In the genomic region with DNA sequence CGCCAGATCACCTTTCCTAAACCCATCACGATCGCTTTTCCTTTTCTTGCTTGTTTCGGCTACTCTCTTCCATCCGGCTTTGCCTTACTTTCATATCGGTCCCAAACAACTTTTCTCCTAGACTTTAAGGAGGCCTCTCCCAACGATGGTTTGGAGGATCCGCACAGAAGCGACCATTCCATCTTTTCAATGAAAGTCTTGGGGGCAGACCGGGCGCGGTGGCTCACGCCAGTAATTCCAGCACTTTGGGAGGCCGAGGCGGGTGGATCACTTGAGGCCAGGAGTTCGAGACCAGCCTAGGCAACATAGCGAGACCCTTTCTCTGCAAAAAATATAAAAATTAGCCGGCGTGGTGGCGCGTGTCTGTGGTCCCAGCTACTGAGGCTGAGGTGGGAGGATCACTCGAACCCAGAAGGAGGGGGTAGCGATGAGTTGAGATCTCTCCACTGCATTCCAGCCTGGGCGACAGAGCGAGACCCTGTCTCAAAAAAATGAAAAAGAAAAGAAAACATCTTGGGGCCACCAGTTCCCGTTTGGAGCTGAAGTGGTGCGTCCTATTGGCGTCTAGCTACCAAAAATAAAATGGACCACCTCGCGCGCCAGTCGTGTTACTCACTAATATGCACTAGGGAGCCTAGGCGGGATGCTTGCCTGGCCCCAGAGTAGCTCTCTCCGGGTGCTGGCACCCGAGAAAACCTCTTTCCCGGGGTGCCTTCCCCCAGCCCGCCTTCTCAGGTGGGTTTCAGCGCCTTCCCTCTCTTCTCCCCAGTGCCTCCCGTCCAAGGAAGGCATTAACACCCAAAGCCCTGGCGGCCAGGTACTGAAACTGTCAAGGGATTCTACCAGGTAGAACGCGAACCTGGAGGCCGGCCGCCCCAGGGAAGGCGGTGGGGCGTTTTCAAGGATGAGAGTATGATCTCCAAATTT, we compare ENCODE assay signal across 8 cellular contexts. TPM values are rescaled to one million over a fixed set of nuclear protein-coding genes. Genes with fewer than 3 reads are reported as not detected.
A peak's percentile ranks its signal among the peaks of the same experiment; 100 is the strongest.
DNase-seq lines count a peak whose midpoint lies in the region; ATAC-seq and TF ChIP-seq lines count a peak whose summit lies in the region.

No MANE protein-coding gene starts in this region.

- H3K9ac ChIP-seq in mammary epithelial cell (ENCODE audit: insufficient read depth, low read length): peak overlapping the region; percentile 93

- CTCF ChIA-PET in mammary epithelial cell (lab: Charles Lee; ENCODE audit: low non-redundant PET): interaction anchor here (0.7 kb wide), 2 partner anchors 246 to 400 kb away, joined by 3 to 9 read pairs; no protein-coding TSS in a partner anchor

- peak overlapping the region; percentile 72 for H3K27ac ChIP-seq in VCaP
- peak overlapping the region; percentile 50 for H3K27ac ChIP-seq in mammary epithelial cell (ENCODE audit: insufficient read depth, low read depth, low read length)

- peak overlapping the region; percentile 93 for H3K4me2 ChIP-seq in mammary epithelial cell (ENCODE audit: insufficient read depth, low read depth, low read length)

- H3K79me2 ChIP-seq in mammary epithelial cell (ENCODE audit: insufficient read depth, low read length): peaks cover 39% of the 10 kb centered on the region

- H2AFZ ChIP-seq in mammary epithelial cell (ENCODE audit: low read depth, low read length): peak overlapping the region; percentile 99

- H3K4me1 ChIP-seq in mammary epithelial cell (ENCODE audit: insufficient read depth, low read length): peaks cover 4% of the 10 kb centered on the region

- no peaks in the 10 kb centered on the region for H3K9me3 ChIP-seq in mammary epithelial cell (replicated peaks; ENCODE audit: insufficient read depth, low read length)

- no peaks in the 10 kb centered on the region for H3K27me3 ChIP-seq in mammary epithelial cell (ENCODE audit: insufficient read depth, low read length)

- DNase-seq in AG20443 (ENCODE audit: low spot score): peak; percentile 39
- DNase-seq in KBM-7: peak; percentile 47
- DNase-seq in mammary epithelial cell: peak; percentile 62
- peak; percentile 71 for DNase-seq in left kidney (ENCODE audit: low read depth, low spot score)
- DNase-seq in stimulated activated CD4-positive, alpha-beta T cell treated with anti-CD3 and anti-CD28 coated beads, Interleukin-4, amount 100 ng/mL, for 24 hours: peak; percentile 51
- DNase-seq in NCI-H524 treated with DMSO at 0.1 percent for 48 hours (lab: John Stamatoyannopoulos, UW): no peak

- BruUV-seq in mammary epithelial cell (replicated peaks; lab: Mats Ljungman, UMichigan): TSS peak; percentile 85

- in situ Hi-C loops in KBM-7 (cut with MboI; ENCODE audit: low pct_unique_long_range_greater_than_20kb, low sequenced_read_pairs): no loop called here
- in situ Hi-C loops in mammary epithelial cell (cut with MboI; ENCODE audit: low sequenced_read_pairs in 2 of 2): loop anchor here in 1 of 2 donors (10.0 kb wide), 1 partner anchor 70 kb away; the partner anchor contains the start of gene SCAMP1

- intact Hi-C loops in mammary epithelial cell (cut with micrococcal nuclease): loop anchor here (2.0 to 5.0 kb wide), 3 partner anchors 26 to 428 kb away; no protein-coding TSS in a partner anchor

- no peaks in the 10 kb centered on the region for H3K36me3 ChIP-seq in mammary epithelial cell (ENCODE audit: insufficient read depth, low read length)

- TF ChIP-seq CTCF in VCaP (conservative IDR thresholded peaks at IDR 0.05) (peak; percentile 54), mammary epithelial cell (conservative IDR thresholded peaks at IDR 0.05 in 1 of 2, IDR thresholded peaks at IDR 0.05 in 1 of 2; ENCODE audit: extremely low read depth in 1 of 2, insufficient read depth in 1 of 2, low read depth in 1 of 2, low read length in 2 of 2) (peak; percentile 38 to 70)

- H4K20me1 ChIP-seq in mammary epithelial cell (ENCODE audit: insufficient read depth, low read length): no peaks in the 10 kb centered on the region

- dilution Hi-C loops in mammary epithelial cell (cut with HindIII; ENCODE audit: low sequenced_read_pairs): no loop called here

- H3K4me3 ChIP-seq in mammary epithelial cell (replicated peaks in 1 of 3; ENCODE audit: insufficient read depth in 1 of 3, low read depth in 2 of 3, low read length in 3 of 3): peak overlapping the region; percentile 90 to 99 (median 91)

- peak; percentile 34 for ATAC-seq in GM19035 (IDR thresholded peaks at IDR 0.05; ENCODE audit: unreplicated experiment)

- WGBS in mammary epithelial cell (ENCODE audit: low coverage, missing lambda C conversion rate): 2% methylated on average over 34 of the region's 46 CpGs

RNA-seq across cellular contexts. Expression of gene AP3B1, which starts 0.8 kb away (rescaled TPM):
- total RNA-seq in mammary epithelial cell: 10 to 100 TPM; 53.2 to 55.0 TPM
- polyA plus RNA-seq in mammary epithelial cell: 34.8 TPM
- polyA minus RNA-seq in mammary epithelial cell: 65.0 TPM
